ENCODE assay signal across 22 cellular contexts in the genomic region with DNA sequence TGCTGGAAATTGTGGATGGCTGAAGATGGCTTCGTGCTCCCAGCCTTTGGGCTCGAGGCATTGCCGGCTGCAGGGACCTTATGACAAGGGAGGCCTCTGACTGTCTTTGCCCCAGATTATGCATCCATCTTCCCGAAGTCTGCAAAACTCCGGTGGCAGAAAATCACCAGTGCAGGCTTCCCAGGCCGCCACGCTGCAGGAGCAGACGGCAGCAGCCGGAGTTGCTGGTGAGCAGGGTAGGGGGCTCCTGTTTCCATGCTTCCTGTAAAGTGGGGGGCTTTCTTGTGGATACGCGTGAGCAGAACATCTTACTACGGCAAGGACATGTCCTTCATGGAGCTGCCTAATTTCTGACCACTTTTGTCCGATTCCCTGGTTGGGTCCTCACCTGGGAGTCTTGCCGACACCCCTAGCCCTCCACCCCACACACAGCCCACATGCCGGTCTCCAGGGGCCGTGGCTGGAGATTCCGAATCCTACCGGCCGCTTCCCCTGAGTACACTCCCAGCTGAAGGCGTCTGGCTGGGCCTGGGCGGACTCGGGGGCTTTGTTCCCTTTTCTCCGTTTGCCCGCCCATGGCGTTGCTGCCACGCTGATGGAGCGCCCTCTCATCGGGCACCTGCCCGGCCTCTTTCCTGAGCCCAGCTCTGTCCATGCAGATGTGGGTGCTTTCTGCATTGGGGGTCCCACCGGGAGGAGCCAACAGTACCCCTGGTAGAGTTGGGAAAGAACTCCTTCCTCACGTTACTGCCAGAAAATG. TPM values are rescaled to one million over a fixed set of nuclear protein-coding genes. Genes with fewer than 3 reads are reported as not detected.
"Had no signal": no experiment of that assay in that cellular context is flagged by ENCODE, and none has a peak within 500 bp of the region (broad histone marks: within the 10 kb centered on the region; RNA-seq: fewer than 3 reads in every experiment).

No MANE protein-coding gene starts in this region.

RNA-seq across cellular contexts. Expression of gene GPR31, which starts 21.3 kb away (rescaled TPM):
- total RNA-seq: hepatocyte; kidney epithelial cell; left cardiac atrium; left colon; left lobe of liver; left lung; left ventricle myocardium inferior; left ventricle myocardium superior; liver; lower leg skin; lower lobe of right lung; lung microvascular endothelial cell; mammary epithelial cell; mesenteric fat pad; mesothelial cell of epicardium; mononuclear cell; mucosa of descending colon; mucosa of gallbladder; myocyte; naive thymus-derived CD4-positive, alpha-beta T cell had no signal
- polyA plus RNA-seq: hepatocyte; immature natural killer cell; keratinocyte; liver; mammary epithelial cell; naive thymus-derived CD4-positive, alpha-beta T cell had no signal

RNA-seq across cellular contexts. Expression of gene CCR6, which starts 56.2 kb away (rescaled TPM):
- total RNA-seq: kidney epithelial cell, left cardiac atrium, left lobe of liver, left ventricle myocardium inferior, left ventricle myocardium superior, lung microvascular endothelial cell, mammary epithelial cell, mesenteric fat pad, mesothelial cell of epicardium, myocyte had no signal
- polyA plus RNA-seq: keratinocyte, mammary epithelial cell had no signal
